Comparison of ENCODE assay signal across 13 cellular contexts in the genomic region with DNA sequence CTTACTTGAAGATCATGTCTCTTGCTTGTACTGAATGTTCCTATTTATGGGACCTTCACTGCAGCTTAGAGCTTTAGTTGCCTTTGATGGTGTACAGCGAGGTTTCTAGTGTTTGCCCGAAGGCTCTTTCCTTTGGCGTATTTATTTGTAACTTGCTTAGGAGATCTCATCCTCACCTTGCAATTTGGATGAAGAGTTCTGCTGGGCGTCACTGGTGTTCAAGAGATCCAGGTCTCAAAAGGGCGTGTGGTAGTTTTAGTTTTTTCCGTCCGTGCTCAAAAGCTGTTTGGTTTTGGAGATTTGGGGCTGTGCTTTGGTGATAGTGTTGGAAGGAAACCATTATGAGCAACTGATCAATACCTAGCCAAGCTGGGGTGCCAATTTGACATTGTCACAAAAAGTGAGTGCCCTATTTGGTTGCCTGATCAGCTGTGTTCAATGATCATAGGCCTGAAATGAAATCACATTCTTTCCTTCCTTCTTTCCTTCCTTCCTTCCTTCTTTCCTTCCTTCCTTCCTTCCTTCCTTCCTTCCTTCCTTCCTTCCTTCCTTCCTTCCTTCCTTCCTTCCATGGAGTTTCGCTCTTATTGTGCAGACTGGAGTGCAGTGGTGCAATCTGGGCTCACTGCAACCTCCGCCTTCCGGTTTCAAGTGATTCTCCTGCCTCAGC.
"Had no signal": no experiment of that assay in that cellular context is flagged by ENCODE, and none has a peak within 500 bp of the region (broad histone marks: within the 10 kb centered on the region; RNA-seq: fewer than 3 reads in every experiment).

No MANE protein-coding gene starts in this region.

- DNase-seq: activated CD4-positive, CD25-positive, alpha-beta regulatory T cell treated with anti-CD3 and anti-CD28 coated beads, Interleukin-2, amount 50 U/mL, for 72 hours; effector CD4-positive, alpha-beta T cell; foreskin melanocyte; mammary epithelial cell; naive thymus-derived CD4-positive, alpha-beta T cell; sigmoid colon; SK-N-SH; stimulated activated CD4-positive, alpha-beta T cell treated with anti-CD3 and anti-CD28 coated beads, Interleukin-2, amount 100 ng/mL, for 24 hours; stimulated activated naive CD4-positive, alpha-beta T cell; testis had no signal

- ATAC-seq: naive thymus-derived CD4-positive, alpha-beta T cell; Right ventricle myocardium inferior had no signal

- H3K27me3 ChIP-seq: testis had no signal

- H3K4me3 ChIP-seq: coronary artery, sigmoid colon, testis had no signal

- FAIRE-seq: astrocyte had no signal

- H3K36me3 ChIP-seq: sigmoid colon had no signal
